1 cellular context compared by ENCODE assay signal in the genomic region with DNA sequence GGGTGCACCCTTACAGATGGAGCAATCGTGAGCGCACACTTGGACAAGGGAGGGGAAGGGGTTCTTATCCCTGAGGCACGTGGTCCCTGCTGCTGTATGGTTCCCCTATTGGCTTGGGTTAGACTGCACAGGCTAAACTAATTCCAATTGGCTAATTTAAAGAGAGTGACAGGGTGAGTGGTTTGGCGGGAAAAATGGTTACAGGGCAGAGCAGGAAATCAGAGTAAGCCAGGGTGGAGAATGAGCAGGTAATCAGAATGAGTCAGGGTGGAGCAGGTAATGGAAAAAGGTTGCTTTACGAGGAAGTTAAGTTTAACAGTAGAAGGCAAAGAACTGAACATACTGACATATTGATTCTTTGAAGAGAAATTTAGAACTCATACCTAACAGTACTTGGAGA. TPM values are rescaled to one million over a fixed set of nuclear protein-coding genes. Genes with fewer than 3 reads are reported as not detected.
"Had no signal": no experiment of that assay in that cellular context is flagged by ENCODE, and none has a peak within 500 bp of the region (broad histone marks: within the 10 kb centered on the region; RNA-seq: fewer than 3 reads in every experiment).

No MANE protein-coding gene starts in this region.

RNA-seq across cellular contexts. Expression of a gene that starts 49.8 kb away (rescaled TPM):
- polyA plus RNA-seq: IgD-negative memory B cell had no signal
